In genomic region chr3:42176635-42177034, GRCh38 we compare ENCODE assay signal across 2 cellular contexts.
TF ChIP-seq lines count a peak whose summit lies in the region.

No MANE protein-coding gene starts in this region.

TF ChIP-seq in HepG2, 621 proteins besides CTCF, POLR2A, EP300 and RAD21:
- TF ChIP-seq PAXIP1 (CRISPR knock-in tag; conservative IDR thresholded peaks at IDR 0.05) (no peak), ZBTB33 (CRISPR knock-in tag; IDR thresholded peaks at IDR 0.05) (0 out of 2 replicates have a peak, but pooled peaks have one; percentile 11)

TF ChIP-seq in GM12878, 131 proteins besides CTCF, POLR2A, EP300 and RAD21:
- TF ChIP-seq RELA (IDR thresholded peaks at IDR 0.05; ENCODE audit: borderline replicate concordance, partially characterized antibody): no peak
- no peak for TF ChIP-seq FOS (IDR thresholded peaks at IDR 0.05; ENCODE audit: borderline replicate concordance, extremely low read depth, insufficient read length)
- no peak for TF ChIP-seq PML (IDR thresholded peaks at IDR 0.05; ENCODE audit: low read length)
- no peak for TF ChIP-seq ZNF274 (IDR thresholded peaks at IDR 0.05; ENCODE audit: insufficient read depth, insufficient read length)
- TF ChIP-seq NKRF (conservative IDR thresholded peaks at IDR 0.05): no peak
- TF ChIP-seq ATF3 (IDR thresholded peaks at IDR 0.05; ENCODE audit: borderline replicate concordance, extremely low read depth, low read depth, low read length): no peak
- TF ChIP-seq ZZZ3 (IDR thresholded peaks at IDR 0.05; ENCODE audit: control insufficient read depth, insufficient read length, low read depth): no peak
- TF ChIP-seq ZBED1 (IDR thresholded peaks at IDR 0.05; ENCODE audit: borderline replicate concordance): no peak
- TF ChIP-seq KLF5 (IDR thresholded peaks at IDR 0.05; ENCODE audit: partially characterized antibody): no peak
- TF ChIP-seq ZSCAN29 (IDR thresholded peaks at IDR 0.05): no peak
- no peak for TF ChIP-seq E2F8 (IDR thresholded peaks at IDR 0.05; ENCODE audit: low read depth, partially characterized antibody)
- TF ChIP-seq NFYA (IDR thresholded peaks at IDR 0.05; ENCODE audit: borderline replicate concordance, low read depth, low read length): no peak
- TF ChIP-seq USF1 (IDR thresholded peaks at IDR 0.05; ENCODE audit: borderline replicate concordance, extremely low read length, insufficient read depth, low read depth, low read length): no peak
- no peak for TF ChIP-seq SMC3 (IDR thresholded peaks at IDR 0.05; ENCODE audit: borderline replicate concordance, low read length)
- no peak for TF ChIP-seq DPF2 (IDR thresholded peaks at IDR 0.05)
- TF ChIP-seq EGR1 (IDR thresholded peaks at IDR 0.05; ENCODE audit: borderline replicate concordance in 1 of 2, low read depth in 2 of 2, low read length in 2 of 2): no peak
- TF ChIP-seq ASH2L (IDR thresholded peaks at IDR 0.05; ENCODE audit: borderline replicate concordance, low read depth): no peak
- TF ChIP-seq PKNOX1 (IDR thresholded peaks at IDR 0.05): no peak
- TF ChIP-seq IKZF1 (conservative IDR thresholded peaks at IDR 0.05): no peak
TF ChIP-seq in GM12878: peak in this region for 0.
